In genomic region chr21:43810505-43811261, GRCh38 we compare ENCODE assay signal across 8 cellular contexts. TPM values are rescaled to one million over a fixed set of nuclear protein-coding genes. Genes with fewer than 3 reads are reported as not detected.
A peak's percentile ranks its signal among the peaks of the same experiment; 100 is the strongest.
DNase-seq lines count a peak whose midpoint lies in the region; ATAC-seq, FAIRE-seq and TF ChIP-seq lines count a peak whose summit lies in the region.

No MANE protein-coding gene starts in this region.

- ATAC-seq in HG02884 (IDR thresholded peaks at IDR 0.05; ENCODE audit: unreplicated experiment) (peak; percentile 54), HG03469 (IDR thresholded peaks at IDR 0.05; ENCODE audit: unreplicated experiment) (no peak)

- H3K4me3 ChIP-seq in bronchial epithelial cell (ENCODE audit: low read depth, low read length), result peak overlapping the region; percentile 40

- no peaks in the 10 kb centered on the region for H3K27me3 ChIP-seq in bronchial epithelial cell (ENCODE audit: control insufficient read depth, insufficient read depth, low read length)

- FAIRE-seq in bronchial epithelial cell (lab: Jason Lieb, UNC), result no peak

- DNase-seq in NCI-H2227 treated with DMSO at 0.1 percent for 48 hours (lab: John Stamatoyannopoulos, UW), result peak; percentile 40
- peak; percentile 82 for DNase-seq in activated CD4-positive, CD25-positive, alpha-beta regulatory T cell treated with anti-CD3 and anti-CD28 coated beads, Interleukin-2, amount 50 U/mL, for 16 hours (ENCODE audit: low read depth, low spot score)
- DNase-seq in bronchial epithelial cell (ENCODE audit: low read depth), result peak; percentile 40
- DNase-seq in kidney glomerular epithelial cell (lab: John Stamatoyannopoulos, UW), result peak; percentile 53
- DNase-seq in stimulated activated CD4-positive, alpha-beta T cell treated with anti-CD3 and anti-CD28 coated beads, Interleukin-1b, Interleukin-23, amount 100 ng/mL, for 48 hours, result peak; percentile 90

- no peaks in the 10 kb centered on the region for H3K36me3 ChIP-seq in bronchial epithelial cell (ENCODE audit: control insufficient read depth, insufficient read depth, low read length)

- peak; percentile 98 for TF ChIP-seq CTCF in GM12872 (IDR thresholded peaks at IDR 0.05; ENCODE audit: insufficient read depth, low read depth, low read length)
- TF ChIP-seq CTCF in bronchial epithelial cell (IDR thresholded peaks at IDR 0.05; ENCODE audit: insufficient read depth, low read length, severe bottlenecking), result peak; percentile 93

RNA-seq across cellular contexts. Expression of gene RRP1, which starts 21.3 kb away (rescaled TPM):
- 27.1 and 34.5 TPM in 2 replicates for total RNA-seq in bronchial epithelial cell

RNA-seq across cellular contexts. Expression of gene CSTB, which starts 34.6 kb away (rescaled TPM):
- 31.3 and 139 TPM in 2 replicates for total RNA-seq in bronchial epithelial cell

RNA-seq across cellular contexts. Expression of gene AGPAT3, which starts 54.3 kb away (rescaled TPM):
- 40.5 and 47.5 TPM in 2 replicates for total RNA-seq in bronchial epithelial cell

Comparison
In these comparisons a context has a peak if more than half of its experiments do, and no peak if none do; other contexts are left out.
1. DNase-seq: peak in every context shown above with its lines; median percentile 90 in stimulated activated CD4-positive, alpha-beta T cell treated with anti-CD3 and anti-CD28 coated beads, Interleukin-1b, Interleukin-23, amount 100 ng/mL, for 48 hours; 82 in activated CD4-positive, CD25-positive, alpha-beta regulatory T cell treated with anti-CD3 and anti-CD28 coated beads, Interleukin-2, amount 50 U/mL, for 16 hours; 53 in kidney glomerular epithelial cell; 40 in NCI-H2227 treated with DMSO at 0.1 percent for 48 hours; 40 in bronchial epithelial cell.